31 cellular contexts compared by ENCODE assay signal in the genomic region with DNA sequence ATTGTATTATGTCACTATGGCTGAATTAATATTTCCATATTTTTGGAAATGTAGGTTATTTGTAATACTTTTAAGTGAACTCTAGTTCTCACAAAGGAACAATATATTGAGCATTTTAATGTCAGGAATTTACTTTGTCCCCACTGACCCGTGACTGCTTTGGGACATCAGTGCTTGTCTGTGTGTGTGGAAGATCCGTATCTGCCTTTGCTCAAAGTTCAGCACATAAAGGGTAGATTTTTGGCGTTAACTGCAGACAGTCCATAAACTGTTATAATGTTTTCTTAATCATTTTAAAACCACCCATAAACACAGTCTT. TPM values are rescaled to one million over a fixed set of nuclear protein-coding genes. Genes with fewer than 3 reads are reported as not detected.
"Had no signal": no experiment of that assay in that cellular context is flagged by ENCODE, and none has a peak within 500 bp of the region (broad histone marks: within the 10 kb centered on the region; RNA-seq: fewer than 3 reads in every experiment).

No MANE protein-coding gene starts in this region.

- H3K9me3 ChIP-seq: colonic mucosa, heart left ventricle, left ventricle myocardium inferior, lower lobe of right lung, psoas muscle, spleen, tibial nerve had no signal

- FAIRE-seq: frontal cortex, islet of Langerhans had no signal

- H3K4me3 Mint-ChIP-seq: endodermal cell; memory B cell; mesothelial cell of epicardium; naive B cell; nephron; stimulated activated memory B cell treated with anti-CD40 and anti-IgM and Interleukin-4, amounts not matched to agents 10 μg/mL and 1 μg/mL and 100 μg/mL, for 72 hours; stimulated activated naive CD8-positive, alpha-beta T cell treated with anti-CD3 and anti-CD28 coated beads, Interleukin-15, Interleukin-2, amounts not matched to agents 100 ng/mL and 50 ng/mL, for 24 hours had no signal

- H3K27ac Mint-ChIP-seq: endodermal cell; memory B cell; mesothelial cell of epicardium; naive B cell; nephron; stimulated activated memory B cell treated with anti-CD40 and anti-IgM and Interleukin-4, amounts not matched to agents 10 μg/mL and 1 μg/mL and 100 μg/mL, for 72 hours; stimulated activated naive CD8-positive, alpha-beta T cell treated with anti-CD3 and anti-CD28 coated beads, Interleukin-15, Interleukin-2, amounts not matched to agents 100 ng/mL and 50 ng/mL, for 24 hours had no signal

- H3K4me1 ChIP-seq: heart left ventricle, left ventricle myocardium inferior, lower lobe of right lung, parathyroid adenoma, psoas muscle, tibial nerve had no signal

- H3K9me3 Mint-ChIP-seq: endodermal cell; memory B cell; mesothelial cell of epicardium; naive B cell; nephron; stimulated activated memory B cell treated with anti-CD40 and anti-IgM and Interleukin-4, amounts not matched to agents 10 μg/mL and 1 μg/mL and 100 μg/mL, for 72 hours; stimulated activated naive CD8-positive, alpha-beta T cell treated with anti-CD3 and anti-CD28 coated beads, Interleukin-15, Interleukin-2, amounts not matched to agents 100 ng/mL and 50 ng/mL, for 24 hours had no signal

- H3K27me3 ChIP-seq: colonic mucosa, heart left ventricle, spleen, tibial nerve had no signal

- ATAC-seq: psoas muscle; stimulated activated memory B cell treated with anti-CD40 and anti-IgM and Interleukin-4, amounts not matched to agents 10 μg/mL and 1 μg/mL and 100 μg/mL, for 72 hours had no signal

- DNase-seq: dermis blood vessel endothelial cell; effector CD4-positive, alpha-beta T cell; endodermal cell; heart left ventricle; hypothalamus; kidney glomerular epithelial cell; left ventricle myocardium inferior; naive B cell; occipital lobe; psoas muscle; retina; stimulated activated CD4-positive, alpha-beta T cell treated with anti-CD3 and anti-CD28 coated beads, Interleukin-15, amount 100 ng/mL, for 24 hours; stimulated activated CD4-positive, alpha-beta T cell treated with anti-CD3 and anti-CD28 coated beads, Interleukin-1b, Interleukin-23, amount 100 ng/mL, for 48 hours; stimulated activated CD4-positive, alpha-beta T cell treated with anti-CD3 and anti-CD28 coated beads, Interleukin-4, amount 100 ng/mL, for 24 hours had no signal

- H3K36me3 ChIP-seq: colonic mucosa had no signal

- H3K4me3 ChIP-seq: colonic mucosa, heart left ventricle, left ventricle myocardium inferior, lower lobe of right lung, psoas muscle, spleen, tibial nerve had no signal

- H3K79me2 ChIP-seq: parathyroid adenoma had no signal

- H3K27ac ChIP-seq: colonic mucosa, heart left ventricle, left ventricle myocardium inferior, lower lobe of right lung, parathyroid adenoma, psoas muscle, tibial nerve had no signal

- H2AFZ ChIP-seq: parathyroid adenoma had no signal

- H3K4me1 Mint-ChIP-seq: endodermal cell; memory B cell; mesothelial cell of epicardium; nephron; stimulated activated memory B cell treated with anti-CD40 and anti-IgM and Interleukin-4, amounts not matched to agents 10 μg/mL and 1 μg/mL and 100 μg/mL, for 72 hours had no signal

- H3K9ac ChIP-seq: parathyroid adenoma had no signal

- H3K27me3 Mint-ChIP-seq: memory B cell; naive B cell; stimulated activated memory B cell treated with anti-CD40 and anti-IgM and Interleukin-4, amounts not matched to agents 10 μg/mL and 1 μg/mL and 100 μg/mL, for 72 hours; stimulated activated naive CD8-positive, alpha-beta T cell treated with anti-CD3 and anti-CD28 coated beads, Interleukin-15, Interleukin-2, amounts not matched to agents 100 ng/mL and 50 ng/mL, for 24 hours had no signal

RNA-seq across cellular contexts. Expression of a gene that starts 39.3 kb away (rescaled TPM):
- total RNA-seq: cerebellum, dermis blood vessel endothelial cell, frontal cortex, glomerular endothelial cell, heart left ventricle, left ventricle myocardium inferior, mesothelial cell of epicardium, occipital lobe, sciatic nerve, skeletal muscle tissue, spleen, tibial nerve, urinary bladder had no signal
- polyA plus RNA-seq: heart left ventricle, urinary bladder had no signal
